Comparison of ENCODE assay signal across 8 cellular contexts in genomic region chr18:80157708-80158343, GRCh38. TPM values are rescaled to one million over a fixed set of nuclear protein-coding genes. Genes with fewer than 3 reads are reported as not detected.
DNase-seq lines count a peak whose midpoint lies in the region; ATAC-seq and TF ChIP-seq lines count a peak whose summit lies in the region.

No MANE protein-coding gene starts in this region.

- no peak overlapping the region for H3K4me3 ChIP-seq in AG09309 (ENCODE audit: control insufficient read depth, low read depth, low read length)

- no peaks in the 10 kb centered on the region for H3K36me3 Mint-ChIP-seq in activated CD4-positive, alpha-beta T cell treated with anti-CD3 and anti-CD28 coated beads, Interleukin-2, amount 10 ng/mL, durations not matched to agents 24 days and 14 days (ENCODE audit: low read depth)

- no peaks in the 10 kb centered on the region for H3K9me3 Mint-ChIP-seq in activated CD4-positive, alpha-beta T cell treated with anti-CD3 and anti-CD28 coated beads, Interleukin-2, amount 10 ng/mL, durations not matched to agents 24 days and 14 days

- intact Hi-C loops in activated CD4-positive, alpha-beta T cell treated with anti-CD3 and anti-CD28 coated beads, Interleukin-2, amount 10 ng/mL, durations not matched to agents 24 days and 14 days (cut with micrococcal nuclease) = no loop called here

- no peak overlapping the region for H3K27ac Mint-ChIP-seq in activated CD4-positive, alpha-beta T cell treated with anti-CD3 and anti-CD28 coated beads, Interleukin-2, amount 10 ng/mL, durations not matched to agents 24 days and 14 days

- H3K4me3 Mint-ChIP-seq in activated CD4-positive, alpha-beta T cell treated with anti-CD3 and anti-CD28 coated beads, Interleukin-2, amount 10 ng/mL, durations not matched to agents 24 days and 14 days = no peak overlapping the region

- no peak for DNase-seq in AG09309 (ENCODE audit: low read depth)
- peak; percentile 20 to 78 for DNase-seq in NCI-H1930 (lab: John Stamatoyannopoulos, UW)
- peak; percentile 91 for DNase-seq in activated CD4-positive, alpha-beta T cell treated with anti-CD3 and anti-CD28 coated beads, Interleukin-2, amount 10 ng/mL, durations not matched to agents 24 days and 14 days
- peak; percentile 72 for DNase-seq in dedifferentiated amniotic fluid mesenchymal stem cell (ENCODE audit: extremely low spot score)
- DNase-seq in medulla oblongata (ENCODE audit: extremely low spot score) = peak; percentile 91
- peak; percentile 68 for DNase-seq in stimulated activated CD8-positive, alpha-beta memory T cell treated with anti-CD3 and anti-CD28 coated beads, Interleukin-15, amount 100 ng/mL, for 1 hour (ENCODE audit: low read depth)

- H3K27me3 Mint-ChIP-seq in activated CD4-positive, alpha-beta T cell treated with anti-CD3 and anti-CD28 coated beads, Interleukin-2, amount 10 ng/mL, durations not matched to agents 24 days and 14 days = peaks cover 8% of the 10 kb centered on the region

- ATAC-seq in GM18907 (IDR thresholded peaks at IDR 0.05; ENCODE audit: unreplicated experiment) (peak; percentile 48), GM19328 (IDR thresholded peaks at IDR 0.05; ENCODE audit: unreplicated experiment) (no peak)

- H3K4me1 Mint-ChIP-seq in activated CD4-positive, alpha-beta T cell treated with anti-CD3 and anti-CD28 coated beads, Interleukin-2, amount 10 ng/mL, durations not matched to agents 24 days and 14 days = no peaks in the 10 kb centered on the region

- peak; percentile 95 for TF ChIP-seq CTCF in AG09309 (IDR thresholded peaks at IDR 0.05; ENCODE audit: control insufficient read depth, insufficient read depth, low read depth, low read length, missing control alignments)

RNA-seq across cellular contexts. Expression of gene ADNP2, which starts 48.8 kb away (rescaled TPM):
- total RNA-seq in activated CD4-positive, alpha-beta T cell treated with anti-CD3 and anti-CD28 coated beads, Interleukin-2, amount 10 ng/mL, durations not matched to agents 24 days and 14 days = 29.3 and 29.8 TPM in 2 replicates
